In genomic region chr14:20988717-20989116, GRCh38 we compare ENCODE assay signal across 1 cellular context.
TF ChIP-seq lines count a peak whose summit lies in the region.

No MANE protein-coding gene starts in this region.

TF ChIP-seq in endothelial cell of umbilical vein, 7 proteins besides CTCF, POLR2A, EP300 and RAD21:
- TF ChIP-seq MAX (IDR thresholded peaks at IDR 0.05; ENCODE audit: insufficient read depth, insufficient read length) (no peak), GATA2 (IDR thresholded peaks at IDR 0.05; ENCODE audit: insufficient read depth, insufficient read length, low read depth, low read length) (no peak), MYC (IDR thresholded peaks at IDR 0.05; ENCODE audit: low read depth, low read length) (no peak), EZH2 (IDR thresholded peaks at IDR 0.05; ENCODE audit: borderline replicate concordance, low read depth, low read length, severe bottlenecking) (no peak), JUN (IDR thresholded peaks at IDR 0.05; ENCODE audit: borderline replicate concordance, insufficient read depth, insufficient read length, low read depth) (no peak), FOS (IDR thresholded peaks at IDR 0.05; ENCODE audit: borderline replicate concordance, insufficient read depth, low read length) (no peak), POLR2AphosphoS5 (IDR thresholded peaks at IDR 0.05; ENCODE audit: insufficient read depth, low read depth, low read length) (no peak)
